In the genomic region with DNA sequence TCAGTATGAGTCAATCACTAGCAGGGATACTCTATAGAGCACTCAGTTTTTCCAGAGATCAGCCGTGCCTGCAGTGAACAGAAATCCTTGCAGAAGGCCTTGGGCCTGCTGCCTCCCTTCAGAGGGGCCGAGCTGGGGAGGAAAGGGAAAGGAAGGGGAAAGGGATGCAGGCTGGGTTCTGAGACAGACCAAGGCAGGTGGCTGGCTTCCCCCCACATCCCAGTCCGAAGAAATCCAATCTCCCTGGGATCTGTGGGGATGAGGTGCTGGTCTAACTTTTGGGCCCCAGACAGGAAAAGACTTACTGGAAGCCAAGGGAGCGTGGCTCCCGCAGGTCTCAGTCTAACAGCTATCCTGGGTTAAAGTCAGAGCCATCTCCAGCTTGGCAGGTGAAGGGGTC, we compare ENCODE assay signal across 20 cellular contexts. TPM values are rescaled to one million over a fixed set of nuclear protein-coding genes. Genes with fewer than 3 reads are reported as not detected.
"Had no signal": no experiment of that assay in that cellular context is flagged by ENCODE, and none has a peak within 500 bp of the region (broad histone marks: within the 10 kb centered on the region; RNA-seq: fewer than 3 reads in every experiment).

No MANE protein-coding gene starts in this region.

- H3K27me3 ChIP-seq: foreskin keratinocyte, left lung, testis had no signal

- H3K4me3 ChIP-seq: left lung, mucosa of descending colon, SK-N-MC, testis had no signal

- H3K9me3 Mint-ChIP-seq: activated naive CD4-positive, alpha-beta T cell treated with anti-CD3 and anti-CD28 coated beads for 36 hours; activated naive CD8-positive, alpha-beta T cell treated with anti-CD3 and anti-CD28 coated beads, Interleukin-2, amount 50 U/mL, for 24 hours; activated T-helper 2 cell treated with anti-CD3 and anti-CD28 coated beads, Interferon-gamma antibody, Interleukin-2, Interleukin-4, amounts not matched to agents 10 μg/mL and 5 μg/mL and 100 μg/mL, durations not matched to agents 14 hours and 24 hours and 36 hours; memory B cell; naive thymus-derived CD4-positive, alpha-beta T cell; stimulated activated naive CD8-positive, alpha-beta T cell treated with anti-CD3 and anti-CD28 coated beads, Interleukin-15, Interleukin-2, amounts not matched to agents 100 ng/mL and 50 ng/mL, for 24 hours; T-cell had no signal

- H3K4me1 Mint-ChIP-seq: activated naive CD8-positive, alpha-beta T cell treated with anti-CD3 and anti-CD28 coated beads, Interleukin-2, amount 50 U/mL, for 24 hours; memory B cell; naive thymus-derived CD4-positive, alpha-beta T cell; T-cell had no signal

- DNase-seq: activated CD4-positive, alpha-beta T cell treated with anti-CD3 and anti-CD28 coated beads, Interleukin-2, amount 50 U/mL, for 48 hours; activated CD4-positive, CD25-positive, alpha-beta regulatory T cell treated with anti-CD3 and anti-CD28 coated beads, Interleukin-2, amount 50 U/mL, for 72 hours; activated naive CD4-positive, alpha-beta T cell treated with anti-CD3 and anti-CD28 coated beads for 36 hours; activated naive CD8-positive, alpha-beta T cell treated with anti-CD3 and anti-CD28 coated beads, Interleukin-2, amount 50 U/mL, for 24 hours; caudate nucleus; effector memory CD4-positive, alpha-beta T cell; foreskin keratinocyte; head of caudate nucleus; naive thymus-derived CD4-positive, alpha-beta T cell; posterior cingulate gyrus; T-cell; T-helper 9 cell; testis had no signal

- H3K27me3 Mint-ChIP-seq: activated naive CD8-positive, alpha-beta T cell treated with anti-CD3 and anti-CD28 coated beads, Interleukin-2, amount 50 U/mL, for 24 hours; stimulated activated naive CD8-positive, alpha-beta T cell treated with anti-CD3 and anti-CD28 coated beads, Interleukin-15, Interleukin-2, amounts not matched to agents 100 ng/mL and 50 ng/mL, for 24 hours had no signal

- H3K9me3 ChIP-seq: left lung, mucosa of descending colon, neutrophil, testis had no signal

- H3K27ac ChIP-seq: foreskin keratinocyte, left lung, neutrophil, SK-N-MC had no signal

- H3K27ac Mint-ChIP-seq: activated naive CD4-positive, alpha-beta T cell treated with anti-CD3 and anti-CD28 coated beads for 36 hours; activated naive CD8-positive, alpha-beta T cell treated with anti-CD3 and anti-CD28 coated beads, Interleukin-2, amount 50 U/mL, for 24 hours; activated T-helper 2 cell treated with anti-CD3 and anti-CD28 coated beads, Interferon-gamma antibody, Interleukin-2, Interleukin-4, amounts not matched to agents 10 μg/mL and 5 μg/mL and 100 μg/mL, durations not matched to agents 14 hours and 24 hours and 36 hours; memory B cell; naive thymus-derived CD4-positive, alpha-beta T cell; stimulated activated naive CD8-positive, alpha-beta T cell treated with anti-CD3 and anti-CD28 coated beads, Interleukin-15, Interleukin-2, amounts not matched to agents 100 ng/mL and 50 ng/mL, for 24 hours; T-cell had no signal

- ATAC-seq: activated naive CD8-positive, alpha-beta T cell treated with anti-CD3 and anti-CD28 coated beads, Interleukin-2, amount 50 U/mL, for 24 hours; foreskin keratinocyte; left lung; naive thymus-derived CD4-positive, alpha-beta T cell; T-cell had no signal

- H3K36me3 ChIP-seq: left lung, neutrophil had no signal

- H3K4me3 Mint-ChIP-seq: activated naive CD4-positive, alpha-beta T cell treated with anti-CD3 and anti-CD28 coated beads for 36 hours; activated naive CD8-positive, alpha-beta T cell treated with anti-CD3 and anti-CD28 coated beads, Interleukin-2, amount 50 U/mL, for 24 hours; memory B cell; naive thymus-derived CD4-positive, alpha-beta T cell; stimulated activated naive CD8-positive, alpha-beta T cell treated with anti-CD3 and anti-CD28 coated beads, Interleukin-15, Interleukin-2, amounts not matched to agents 100 ng/mL and 50 ng/mL, for 24 hours; T-cell had no signal

- H3K36me3 Mint-ChIP-seq: memory B cell; naive thymus-derived CD4-positive, alpha-beta T cell; T-cell had no signal

RNA-seq across cellular contexts. Expression of gene SRL, which starts 25.2 kb away (rescaled TPM):
- total RNA-seq: activated naive CD4-positive, alpha-beta T cell treated with anti-CD3 and anti-CD28 coated beads for 36 hours; activated T-helper 2 cell treated with anti-CD3 and anti-CD28 coated beads, Interferon-gamma antibody, Interleukin-2, Interleukin-4, amounts not matched to agents 10 μg/mL and 5 μg/mL and 100 μg/mL, durations not matched to agents 14 hours and 24 hours and 36 hours; foreskin keratinocyte; naive thymus-derived CD4-positive, alpha-beta T cell had no signal
- polyA plus RNA-seq: foreskin keratinocyte; naive thymus-derived CD4-positive, alpha-beta T cell had no signal
